Comparison of ENCODE assay signal across 13 cellular contexts in genomic region chr7:93575555-93576397, GRCh38. TPM values are rescaled to one million over a fixed set of nuclear protein-coding genes. Genes with fewer than 3 reads are reported as not detected.
DNase-seq lines count a peak whose midpoint lies in the region; ATAC-seq and TF ChIP-seq lines count a peak whose summit lies in the region.
"Had no signal": no experiment of that assay in that cellular context is flagged by ENCODE, and none has a peak within 500 bp of the region (broad histone marks: within the 10 kb centered on the region; RNA-seq: fewer than 3 reads in every experiment).

No MANE protein-coding gene starts in this region.

- H3K36me3 ChIP-seq in lower lobe of right lung (no peaks in the 10 kb centered on the region), upper lobe of right lung (no peaks in the 10 kb centered on the region)
- H3K36me3 ChIP-seq: Peyer's patch, stomach had no signal

- H3K27me3 ChIP-seq in lower lobe of right lung (ENCODE audit: low read depth) (peaks cover 35% of the 10 kb centered on the region), upper lobe of right lung (peaks cover 36% of the 10 kb centered on the region)
- H3K27me3 ChIP-seq: Peyer's patch had no signal

- POLR2A ChIA-PET in activated CD8-positive, alpha-beta T cell treated with anti-CD3 and anti-CD28 coated beads, Interleukin-2, amount 10 ng/mL, durations not matched to agents 7 days and 5 days (lab: Charles Lee) = no interaction called here

- peaks cover 40% of the 10 kb centered on the region for H3K27me3 Mint-ChIP-seq in activated CD8-positive, alpha-beta T cell treated with anti-CD3 and anti-CD28 coated beads, Interleukin-2, amount 10 ng/mL, durations not matched to agents 7 days and 5 days (ENCODE audit: low read depth)

- H3K9me3 Mint-ChIP-seq in activated CD8-positive, alpha-beta T cell treated with anti-CD3 and anti-CD28 coated beads, Interleukin-2, amount 10 ng/mL, durations not matched to agents 7 days and 5 days (ENCODE audit: insufficient read depth) = no peaks in the 10 kb centered on the region

- no peak for TF ChIP-seq CTCF in lower lobe of right lung (IDR thresholded peaks at IDR 0.05)
- no peak for TF ChIP-seq CTCF in upper lobe of right lung (IDR thresholded peaks at IDR 0.05)

- peak; percentile 15 to 25 for ATAC-seq in lower lobe of right lung
- ATAC-seq in upper lobe of right lung = peak; percentile 26
- no peak for ATAC-seq in activated CD8-positive, alpha-beta T cell treated with anti-CD3 and anti-CD28 coated beads, Interleukin-2, amount 10 ng/mL, durations not matched to agents 7 days and 5 days
- ATAC-seq in HG02588 (IDR thresholded peaks at IDR 0.05; ENCODE audit: unreplicated experiment) = no peak

- H3K4me3 ChIP-seq in lower lobe of right lung = peak overlapping the region; percentile 37
- no peak overlapping the region for H3K4me3 ChIP-seq in upper lobe of right lung

- H3K36me3 Mint-ChIP-seq in activated CD8-positive, alpha-beta T cell treated with anti-CD3 and anti-CD28 coated beads, Interleukin-2, amount 10 ng/mL, durations not matched to agents 7 days and 5 days (ENCODE audit: low read depth) = no peaks in the 10 kb centered on the region

- no peaks in the 10 kb centered on the region for H3K4me1 Mint-ChIP-seq in activated CD8-positive, alpha-beta T cell treated with anti-CD3 and anti-CD28 coated beads, Interleukin-2, amount 10 ng/mL, durations not matched to agents 7 days and 5 days (ENCODE audit: low read depth)

- peaks cover 14% of the 10 kb centered on the region for H3K4me1 ChIP-seq in lower lobe of right lung
- H3K4me1 ChIP-seq in upper lobe of right lung = peaks cover 4% of the 10 kb centered on the region
- H3K4me1 ChIP-seq: Peyer's patch had no signal

- H3K27ac ChIP-seq in lower lobe of right lung = no peak overlapping the region
- no peak overlapping the region for H3K27ac ChIP-seq in upper lobe of right lung
- H3K27ac ChIP-seq: Peyer's patch, stomach had no signal

- H3K27ac Mint-ChIP-seq in activated CD8-positive, alpha-beta T cell treated with anti-CD3 and anti-CD28 coated beads, Interleukin-2, amount 10 ng/mL, durations not matched to agents 7 days and 5 days = no peak overlapping the region

- H3K4me3 Mint-ChIP-seq in activated CD8-positive, alpha-beta T cell treated with anti-CD3 and anti-CD28 coated beads, Interleukin-2, amount 10 ng/mL, durations not matched to agents 7 days and 5 days = no peak overlapping the region

- peak; percentile 18 for DNase-seq in NCI-H748 (lab: John Stamatoyannopoulos, UW; ENCODE audit: unreplicated experiment)
- DNase-seq in NCI-H748 treated with DMSO at 0.1 percent for 48 hours (lab: John Stamatoyannopoulos, UW) = no peak
- DNase-seq in astrocyte of the hippocampus (ENCODE audit: low read depth, low spot score) = peak; percentile 7
- DNase-seq in lower lobe of right lung = no peak
- peak; percentile 51 for DNase-seq in upper lobe of right lung
- no peak for DNase-seq in NCI-H187 (lab: John Stamatoyannopoulos, UW)
- DNase-seq in activated CD8-positive, alpha-beta T cell treated with anti-CD3 and anti-CD28 coated beads, Interleukin-2, amount 10 ng/mL, durations not matched to agents 7 days and 5 days = no peak
- DNase-seq: cerebellar nuclear complex, NCI-H2029, stomach had no signal

- CTCF ChIA-PET in activated CD8-positive, alpha-beta T cell treated with anti-CD3 and anti-CD28 coated beads, Interleukin-2, amount 10 ng/mL, durations not matched to agents 7 days and 5 days (lab: Charles Lee) = no interaction called here

- intact Hi-C loops in lower lobe of right lung (cut with DNase I) = no loop called here
- intact Hi-C loops in upper lobe of right lung (cut with DNase I) = no loop called here

- H3K9me3 ChIP-seq in lower lobe of right lung (no peaks in the 10 kb centered on the region), upper lobe of right lung (no peaks in the 10 kb centered on the region)
- H3K9me3 ChIP-seq: Peyer's patch, stomach had no signal

RNA-seq across cellular contexts. Expression of gene CALCR, which starts 1.3 kb away (rescaled TPM):
- total RNA-seq in lower lobe of right lung = 0.24 TPM
- not detected for total RNA-seq in upper lobe of right lung
- not detected for total RNA-seq in activated CD8-positive, alpha-beta T cell treated with anti-CD3 and anti-CD28 coated beads, Interleukin-2, amount 10 ng/mL, durations not matched to agents 7 days and 5 days
- total RNA-seq: fibroblast of villous mesenchyme, Peyer's patch, stomach had no signal

Comparison
In these comparisons a context has a peak if more than half of its experiments do, and no peak if none do; other contexts are left out.
1. DNase-seq: peak in NCI-H748 (single experiment), astrocyte of the hippocampus (single experiment) and upper lobe of right lung (single experiment); none in NCI-H748 treated with DMSO at 0.1 percent for 48 hours (single experiment), lower lobe of right lung (single experiment), NCI-H187 (0 of 2) and activated CD8-positive, alpha-beta T cell treated with anti-CD3 and anti-CD28 coated beads, Interleukin-2, amount 10 ng/mL, durations not matched to agents 7 days and 5 days (single experiment).
2. ATAC-seq: peak in lower lobe of right lung (2 of 2) and upper lobe of right lung (single experiment); none in activated CD8-positive, alpha-beta T cell treated with anti-CD3 and anti-CD28 coated beads, Interleukin-2, amount 10 ng/mL, durations not matched to agents 7 days and 5 days (single experiment) and HG02588 (single experiment).